In genomic region chr17:48600244-48601098, GRCh38 we compare ENCODE assay signal across 13 cellular contexts.
DNase-seq lines count a peak whose midpoint lies in the region; ATAC-seq lines count a peak whose summit lies in the region.
"Had no signal": no experiment of that assay in that cellular context is flagged by ENCODE, and none has a peak within 500 bp of the region (broad histone marks: within the 10 kb centered on the region; RNA-seq: fewer than 3 reads in every experiment).

No MANE protein-coding gene starts in this region.

- DNase-seq in NOMO-1 treated with DMSO at 0.1 percent for 48 hours (lab: John Stamatoyannopoulos, UW; ENCODE audit: unreplicated experiment) (peak; percentile 24), NOMO-1 treated with dmso at 0.1 percent for 144 hours (lab: John Stamatoyannopoulos, UW; ENCODE audit: unreplicated experiment) (no peak), islet precursor cell (peak; percentile 97), SHP77 (lab: John Stamatoyannopoulos, UW) (no peak)
- DNase-seq: activated CD4-positive, alpha-beta T cell treated with anti-CD3 and anti-CD28 coated beads, Interleukin-2, amount 50 U/mL, for 1 hour; activated T-cell treated with anti-CD3 and anti-CD28 coated beads, Interleukin-2, amount 50 U/mL, for 72 hours; amniotic stem cell; GOT3; left ventricle myocardium superior; NCI-H1930; NCI-H82 had no signal

- ATAC-seq in GM18870 (IDR thresholded peaks at IDR 0.05; ENCODE audit: unreplicated experiment) (no peak), GM19351 (IDR thresholded peaks at IDR 0.05; ENCODE audit: unreplicated experiment) (no peak)
- ATAC-seq: activated T-cell treated with anti-CD3 and anti-CD28 coated beads, Interleukin-2, amount 50 U/mL, for 72 hours; left ventricle myocardium superior had no signal

Comparison
In these comparisons a context has a peak if more than half of its experiments do, and no peak if none do; other contexts are left out.
1. DNase-seq: peak in NOMO-1 treated with DMSO at 0.1 percent for 48 hours (single experiment) and islet precursor cell (single experiment); none in NOMO-1 treated with dmso at 0.1 percent for 144 hours (single experiment) and SHP77 (0 of 2).